ENCODE assay signal across 29 cellular contexts in genomic region chr17:65246252-65246651, GRCh38.
A peak's percentile ranks its signal among the peaks of the same experiment; 100 is the strongest.
DNase-seq lines count a peak whose midpoint lies in the region; ATAC-seq, FAIRE-seq and TF ChIP-seq lines count a peak whose summit lies in the region.
"Had no signal": no experiment of that assay in that cellular context is flagged by ENCODE, and none has a peak within 500 bp of the region (broad histone marks: within the 10 kb centered on the region; RNA-seq: fewer than 3 reads in every experiment).

No MANE protein-coding gene starts in this region.

- TF ChIP-seq POLR2A in H1 (IDR thresholded peaks at IDR 0.05; ENCODE audit: control extremely low read depth in 1 of 2, low read depth in 2 of 2, low read length in 2 of 2), result no peak
- no peak for TF ChIP-seq POLR2A in gastroesophageal sphincter (IDR thresholded peaks at IDR 0.05)
- no peak for TF ChIP-seq POLR2A in gastrocnemius medialis (IDR thresholded peaks at IDR 0.05)

- H3K18ac ChIP-seq in H1 (ENCODE audit: extremely low read depth, low read length), result no peak overlapping the region
- H3K18ac ChIP-seq in trophoblast cell (ENCODE audit: low read length), result no peak overlapping the region

- H4K12ac ChIP-seq in trophoblast cell (ENCODE audit: low read depth, low read length), result no peak overlapping the region

- H3K79me1 ChIP-seq in H1 (ENCODE audit: low read depth, low read length) (no peaks in the 10 kb centered on the region), trophoblast cell (ENCODE audit: low read length) (no peaks in the 10 kb centered on the region)

- H2BK20ac ChIP-seq in H1 (ENCODE audit: low read length), result no peak overlapping the region

- H3K9me3 ChIP-seq in HEK293 (ENCODE audit: control insufficient read depth, insufficient read depth, low read depth, low read length) (no peaks in the 10 kb centered on the region), H1 (ENCODE audit: insufficient read depth in 2 of 2, low read depth in 1 of 2, low read length in 1 of 2) (no peaks in the 10 kb centered on the region), trophoblast cell (ENCODE audit: insufficient read depth, low read depth, low read length) (peaks cover 2% of the 10 kb centered on the region), gastroesophageal sphincter (no peaks in the 10 kb centered on the region), gastrocnemius medialis (no peaks in the 10 kb centered on the region)
- H3K9me3 ChIP-seq: BE2C, BLaER1 had no signal

- H2BK12ac ChIP-seq in H1 (ENCODE audit: low read depth, low read length) (0 out of 2 replicates have a peak overlapping the region, but pooled peaks have one; percentile 50), trophoblast cell (ENCODE audit: low read length) (no peak overlapping the region)

- H3K9ac ChIP-seq in H1 (replicated peaks in 1 of 4; ENCODE audit: extremely low read depth in 1 of 4, low read depth in 3 of 4, low read length in 3 of 4) (no peak overlapping the region), trophoblast cell (ENCODE audit: low read length) (no peak overlapping the region)
- H3K9ac ChIP-seq: BLaER1 had no signal

- H3K27me3 ChIP-seq in H1 (replicated peaks in 1 of 4; ENCODE audit: control insufficient read depth in 3 of 4, extremely low read depth in 1 of 4, insufficient read depth in 3 of 4, low read length in 3 of 4) (no peaks in the 10 kb centered on the region), trophoblast cell (ENCODE audit: insufficient read depth, low read length) (no peaks in the 10 kb centered on the region), gastroesophageal sphincter (peaks cover 5% of the 10 kb centered on the region), gastrocnemius medialis (no peaks in the 10 kb centered on the region)
- H3K27me3 ChIP-seq: BLaER1 had no signal

- CTCF ChIA-PET in HEK293 (lab: Yijun Ruan, JAX), result interaction anchor here (1.9 kb wide), 1 partner anchor 14 kb away, joined by 5 read pairs; no protein-coding TSS in a partner anchor
- CTCF ChIA-PET in H1 (lab: Charles Lee; ENCODE audit: partially characterized antibody), result interaction anchor here (0.7 to 3.4 kb wide), 2 partner anchors 14 to 17 kb away, joined by 3 to 18 read pairs; no protein-coding TSS in a partner anchor

- H3K4me1 ChIP-seq in HEK293 (ENCODE audit: control insufficient read depth, insufficient read depth, low read length) (peaks cover 3% of the 10 kb centered on the region; the same call in 1 of the 2 replicates), H1 (replicated peaks in 1 of 4; ENCODE audit: control insufficient read depth in 3 of 4, insufficient read depth in 4 of 4, low read length in 3 of 4) (peaks cover 0 to 6% (median 5%) of the 10 kb centered on the region in 4 experiments; a peak in 4 of 7 replicates), trophoblast cell (ENCODE audit: control insufficient read depth in 1 of 2, insufficient read depth in 2 of 2, low read length in 2 of 2) (no peaks in the 10 kb centered on the region), gastroesophageal sphincter (peaks cover 0 to 11% (median 0%) of the 10 kb centered on the region in 3 donors), gastrocnemius medialis (no peaks in the 10 kb centered on the region)
- H3K4me1 ChIP-seq: BE2C had no signal

- no peaks in the 10 kb centered on the region for H3K36me3 Mint-ChIP-seq in IgD-negative memory B cell
- H3K36me3 Mint-ChIP-seq: CD14-positive monocyte; CD4-positive, alpha-beta memory T cell; CD4-positive, CD25-positive, alpha-beta regulatory T cell; CD8-positive, alpha-beta memory T cell had no signal

- H4K91ac ChIP-seq in H1 (replicated peaks; ENCODE audit: insufficient read length, low read length) (no peak overlapping the region), trophoblast cell (ENCODE audit: low read depth, low read length) (no peak overlapping the region)

- H3K4me3 Mint-ChIP-seq in IgD-negative memory B cell, result no peak overlapping the region
- H3K4me3 Mint-ChIP-seq: CD14-positive monocyte; CD4-positive, alpha-beta memory T cell; CD4-positive, CD25-positive, alpha-beta regulatory T cell; CD8-positive, alpha-beta memory T cell had no signal

- POLR2A ChIA-PET in HEK293 (lab: Yijun Ruan, JAX) (no interaction called here), H1 (lab: Charles Lee; ENCODE audit: partially characterized antibody) (no interaction called here)

- H3K36me3 ChIP-seq in HEK293 (ENCODE audit: control insufficient read depth in 2 of 2, insufficient read depth in 1 of 2, low read length in 2 of 2), result no peaks in the 10 kb centered on the region
- no peaks in the 10 kb centered on the region for H3K36me3 ChIP-seq in H1 (ENCODE audit: control insufficient read depth in 2 of 4, insufficient read depth in 4 of 4, low read length in 3 of 4)
- no peaks in the 10 kb centered on the region for H3K36me3 ChIP-seq in trophoblast cell (ENCODE audit: control insufficient read depth in 1 of 2, insufficient read depth in 2 of 2, low read length in 2 of 2)
- H3K36me3 ChIP-seq in gastroesophageal sphincter, result no peaks in the 10 kb centered on the region
- H3K36me3 ChIP-seq in gastrocnemius medialis, result no peaks in the 10 kb centered on the region
- H3K36me3 ChIP-seq: BE2C, BLaER1 had no signal

- H2AFZ ChIP-seq in H1 (ENCODE audit: low read length), result peak overlapping the region; percentile 62; the same call in 1 of the 2 replicates
- H2AFZ ChIP-seq in trophoblast cell (ENCODE audit: insufficient read depth, low read length, poor library complexity), result no peak overlapping the region

- WGBS in H1 (ENCODE audit: extremely low coverage in 1 of 2, insufficient coverage in 1 of 2, insufficient read length in 1 of 2, insufficient replicate concordance in 2 of 2, low coverage in 1 of 2, low lambda C conversion rate in 2 of 2, missing lambda C conversion rate in 1 of 2), 2 experiments, result 87% methylated on average over 4 of the region's 4 CpGs; no CpG with 5 or more reads in 1 of the 2 experiments
- WGBS in trophoblast cell (ENCODE audit: extremely low coverage, insufficient coverage, insufficient read length), result no CpG with 5 or more reads among the region's 4 CpGs
- 79 to 83% methylated on average over 3 to 4 of the region's 4 CpGs for WGBS in gastroesophageal sphincter (ENCODE audit: low coverage in 1 of 2), 2 donors

- no peak for FAIRE-seq in H1 (lab: Jason Lieb, UNC)
- FAIRE-seq: A204.1, GM12892, GM19239 had no signal

- H2AK5ac ChIP-seq in H1 (ENCODE audit: low read depth, low read length) (no peak overlapping the region), trophoblast cell (ENCODE audit: low read length) (no peak overlapping the region)

- no peak overlapping the region for H2BK5ac ChIP-seq in H1 (ENCODE audit: low read depth, low read length)
- no peak overlapping the region for H2BK5ac ChIP-seq in trophoblast cell (ENCODE audit: low read depth, low read length, poor library complexity)

- H3K9me3 Mint-ChIP-seq in IgD-negative memory B cell, result no peaks in the 10 kb centered on the region
- H3K9me3 Mint-ChIP-seq: CD14-positive monocyte; CD8-positive, alpha-beta memory T cell had no signal

- intact Hi-C loops in gastrocnemius medialis (cut with DNase I; ENCODE audit: low total_unique reads), result no loop called here

- H4K8ac ChIP-seq in H1 (ENCODE audit: extremely low read depth, insufficient read depth, low read length) (no peak overlapping the region), trophoblast cell (ENCODE audit: low read depth, low read length) (no peak overlapping the region)

- no peak overlapping the region for H3K14ac ChIP-seq in H1 (ENCODE audit: insufficient read length)
- H3K14ac ChIP-seq in trophoblast cell (ENCODE audit: low read length), result no peak overlapping the region

- H3K27ac ChIP-seq in HEK293 (ENCODE audit: extremely low read depth, low read depth, low read length) (no peak overlapping the region), H1 (ENCODE audit: low read depth, low read length) (no peak overlapping the region), trophoblast cell (ENCODE audit: low read depth, low read length) (no peak overlapping the region), gastroesophageal sphincter (no peak overlapping the region), gastrocnemius medialis (no peak overlapping the region)
- H3K27ac ChIP-seq: BLaER1 had no signal

- H3K4me1 Mint-ChIP-seq in IgD-negative memory B cell, result peaks cover 0 to 1% (median 1%) of the 10 kb centered on the region in 3 donors
- H3K4me1 Mint-ChIP-seq: CD14-positive monocyte; CD4-positive, CD25-positive, alpha-beta regulatory T cell had no signal

- no peak overlapping the region for H2BK15ac ChIP-seq in H1 (ENCODE audit: low read length)

- H3K79me2 ChIP-seq in H1 (ENCODE audit: control insufficient read depth in 1 of 2, insufficient read depth in 2 of 2, low read length in 2 of 2), result no peaks in the 10 kb centered on the region
- H3K79me2 ChIP-seq in trophoblast cell (ENCODE audit: control insufficient read depth, insufficient read depth, low read length, poor library complexity), result no peaks in the 10 kb centered on the region

- no peaks in the 10 kb centered on the region; the same call in 1 of the 2 replicates for H3K23me2 ChIP-seq in H1 (ENCODE audit: low read depth, low read length)

- H3K4me3 ChIP-seq in HEK293 (ENCODE audit: low read depth, low read length) (no peak overlapping the region), H1 (ENCODE audit: extremely low read depth in 1 of 4, insufficient read depth in 2 of 4, low read depth in 3 of 4, low read length in 4 of 4) (no peak overlapping the region), trophoblast cell (ENCODE audit: low read depth, low read length) (no peak overlapping the region), gastroesophageal sphincter (no peak overlapping the region), gastrocnemius medialis (no peak overlapping the region)
- H3K4me3 ChIP-seq: BLaER1, GM12878 had no signal

- H4K20me1 ChIP-seq in H1 (replicated peaks in 1 of 2; ENCODE audit: control insufficient read depth in 1 of 2, insufficient read depth in 2 of 2, low read length in 2 of 2), result no peaks in the 10 kb centered on the region
- H4K20me1 ChIP-seq: BLaER1 had no signal

- in situ Hi-C loops in GM13976 (cut with MboI; ENCODE audit: low sequenced_read_pairs, unreplicated experiment) (no loop called here), gastrocnemius medialis (cut with MboI; ENCODE audit: low sequenced_read_pairs in 4 of 4) (no loop called here)

- DNase-seq in H1 (ENCODE audit: low read depth in 1 of 2, low spot score in 2 of 2) (no peak), trophoblast cell (no peak), GM13976 (ENCODE audit: low spot score) (no peak), gastrocnemius medialis (no peak)
- no peak for DNase-seq in stimulated activated CD8-positive, alpha-beta memory T cell treated with anti-CD3 and anti-CD28 coated beads, Interleukin-4, amount 100 ng/mL, for 48 hours
- DNase-seq: 8988T; ACHN; BE2C; C1 segment of cervical spinal cord; CD4-positive, alpha-beta memory T cell; CD4-positive, CD25-positive, alpha-beta regulatory T cell; CD8-positive, alpha-beta memory T cell; COR-L47; DMS 273 treated with DMSO at 0.1 percent for 48 hours; DMS153; DMS53; DMS79; DND-41; EL; GDM1 had no signal

- H3K23ac ChIP-seq in H1 (ENCODE audit: insufficient read length), result no peak overlapping the region
- no peak overlapping the region for H3K23ac ChIP-seq in trophoblast cell (ENCODE audit: low read length)

- H2BK120ac ChIP-seq in H1 (replicated peaks; ENCODE audit: low read depth, low read length) (no peak overlapping the region), trophoblast cell (ENCODE audit: insufficient read depth, low read length, poor library complexity) (no peak overlapping the region)

- H4K5ac ChIP-seq in H1 (ENCODE audit: insufficient read length, low read depth, low read length), result no peak overlapping the region

- peak overlapping the region in 2 of 3 donors; percentile 6 to 47 for H3K27ac Mint-ChIP-seq in IgD-negative memory B cell
- H3K27ac Mint-ChIP-seq: CD14-positive monocyte; CD4-positive, alpha-beta memory T cell had no signal

- no peak overlapping the region for H3K56ac ChIP-seq in H1 (replicated peaks; ENCODE audit: insufficient read length, low read depth, low read length)

- peaks cover 15% of the 10 kb centered on the region for H3K27me3 Mint-ChIP-seq in IgD-negative memory B cell

- TF ChIP-seq EP300 in H1 (IDR thresholded peaks at IDR 0.05; ENCODE audit: borderline replicate concordance in 1 of 2, low read depth in 2 of 2, low read length in 2 of 2) (no peak), gastroesophageal sphincter (IDR thresholded peaks at IDR 0.05) (no peak)

- no peak overlapping the region for H3K4me2 ChIP-seq in H1 (ENCODE audit: insufficient read depth in 1 of 2, low read depth in 2 of 2, low read length in 2 of 2)
- H3K4me2 ChIP-seq in trophoblast cell (ENCODE audit: low read length), result peak overlapping the region; percentile 2
- H3K4me2 ChIP-seq: BLaER1 had no signal

- TF ChIP-seq CTCF in HEK293 (tag by site-specific recombination; IDR thresholded peaks at IDR 0.05) (no peak), H1 (IDR thresholded peaks at IDR 0.05; ENCODE audit: control extremely low read depth in 1 of 3, insufficient read depth in 1 of 3, low read depth in 1 of 3, low read length in 3 of 3) (no peak), gastroesophageal sphincter (IDR thresholded peaks at IDR 0.05) (no peak), GM13976 (IDR thresholded peaks at IDR 0.05; ENCODE audit: borderline replicate concordance, control extremely low read depth, extremely low read depth, insufficient read depth, missing control alignments) (no peak), gastrocnemius medialis (IDR thresholded peaks at IDR 0.05 in 4 of 5, conservative IDR thresholded peaks at IDR 0.05 in 1 of 5) (no peak)

- TF ChIP-seq RAD21 in H1 (IDR thresholded peaks at IDR 0.05 in 1 of 2, conservative IDR thresholded peaks at IDR 0.05 in 1 of 2; ENCODE audit: low read depth in 2 of 2, low read length in 2 of 2), result no peak

- no peak for ATAC-seq in gastroesophageal sphincter
- ATAC-seq in gastrocnemius medialis, result no peak
- ATAC-seq: GM12878 had no signal

- H3K4ac ChIP-seq in H1 (replicated peaks; ENCODE audit: insufficient read length, low read depth, low read length), result no peak overlapping the region
- H3K4ac ChIP-seq in trophoblast cell (ENCODE audit: low read depth, low read length), result no peak overlapping the region

Comparison
In these comparisons a context has a peak if more than half of its experiments do, and no peak if none do; other contexts are left out.
1. Of the 6 proteins assayed by ChIP-seq in both HEK293 and H1: peak only in HEK293: ATF2; only in H1: none; in both: none; in neither: 5.